15 cellular contexts compared by ENCODE assay signal in the genomic region with DNA sequence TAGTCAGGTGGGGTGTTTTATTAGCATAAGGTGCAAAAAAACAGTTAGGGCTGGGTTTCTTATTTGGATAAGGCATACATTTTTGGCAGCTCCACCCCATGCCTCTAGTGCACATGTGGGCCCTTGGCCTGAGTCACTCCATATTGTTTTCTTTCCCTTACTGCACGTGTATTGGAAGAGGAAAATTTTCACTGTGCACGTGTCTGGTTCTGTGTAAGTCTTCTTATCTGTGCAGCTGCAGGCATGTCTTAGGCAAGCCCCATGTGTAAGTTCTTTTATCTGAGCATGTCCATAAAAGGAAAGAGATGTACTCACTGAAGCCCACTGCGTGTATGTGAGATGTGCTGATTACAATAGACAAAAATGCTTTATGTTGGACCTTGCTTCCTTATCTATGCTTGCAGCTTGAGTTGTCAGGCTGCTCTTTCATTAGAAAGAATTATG.
DNase-seq lines count a peak whose midpoint lies in the region; ATAC-seq and TF ChIP-seq lines count a peak whose summit lies in the region.
"Had no signal": no experiment of that assay in that cellular context is flagged by ENCODE, and none has a peak within 500 bp of the region (broad histone marks: within the 10 kb centered on the region; RNA-seq: fewer than 3 reads in every experiment).

No MANE protein-coding gene starts in this region.

- H3K4me1 ChIP-seq in CD8-positive, alpha-beta memory T cell (ENCODE audit: insufficient read depth, low read length), result no peaks in the 10 kb centered on the region
- no peaks in the 10 kb centered on the region for H3K4me1 ChIP-seq in mesenchymal stem cell (ENCODE audit: control insufficient read depth, insufficient read depth, low read depth, low read length)
- H3K4me1 ChIP-seq: BLaER1 had no signal

- H3K4me2 ChIP-seq in mesenchymal stem cell (ENCODE audit: low read length, poor library complexity, severe bottlenecking), result no peak overlapping the region
- H3K4me2 ChIP-seq: BLaER1 had no signal

- no peaks in the 10 kb centered on the region for H3K27me3 Mint-ChIP-seq in CD8-positive, alpha-beta memory T cell
- no peaks in the 10 kb centered on the region for H3K27me3 Mint-ChIP-seq in activated T-helper 17 cell treated with anti-CD3 and anti-CD28 coated beads, Interleukin-2, amount 50 U/mL, for 72 hours

- TF ChIP-seq CTCF in cardiac fibroblast (IDR thresholded peaks at IDR 0.05; ENCODE audit: low read depth, low read length), result no peak

- H3K4me1 Mint-ChIP-seq in CD8-positive, alpha-beta memory T cell, result no peaks in the 10 kb centered on the region
- no peaks in the 10 kb centered on the region for H3K4me1 Mint-ChIP-seq in activated T-helper 17 cell treated with anti-CD3 and anti-CD28 coated beads, Interleukin-2, amount 50 U/mL, for 72 hours

- peak overlapping the region; percentile 2 for H3K27ac ChIP-seq in CD8-positive, alpha-beta memory T cell (ENCODE audit: low read depth, low read length)
- H3K27ac ChIP-seq in mesenchymal stem cell (ENCODE audit: low read length, poor library complexity, severe bottlenecking), result no peak overlapping the region
- H3K27ac ChIP-seq: BLaER1 had no signal

- CTCF ChIA-PET in CD8-positive, alpha-beta memory T cell (lab: Charles Lee), result no interaction called here

- no peak overlapping the region for H2BK15ac ChIP-seq in mesenchymal stem cell (ENCODE audit: low read depth, poor library complexity, severe bottlenecking)

- H3K23ac ChIP-seq in mesenchymal stem cell (ENCODE audit: low read length in 2 of 2), result no peak overlapping the region

- H3K14ac ChIP-seq in mesenchymal stem cell (ENCODE audit: low read length in 2 of 2), result no peak overlapping the region

- no peak overlapping the region for H3K4me3 ChIP-seq in CD8-positive, alpha-beta memory T cell (ENCODE audit: low read length)
- H3K4me3 ChIP-seq in cardiac fibroblast (replicated peaks in 1 of 2; ENCODE audit: low read depth in 2 of 2, low read length in 2 of 2) (no peak overlapping the region), mesenchymal stem cell (ENCODE audit: insufficient read depth in 1 of 2, low read depth in 1 of 2, low read length in 2 of 2) (no peak overlapping the region)
- H3K4me3 ChIP-seq: BLaER1 had no signal

- H2BK5ac ChIP-seq in mesenchymal stem cell (ENCODE audit: low read depth, low read length, poor library complexity, severe bottlenecking), result no peak overlapping the region

- H2AFZ ChIP-seq in mesenchymal stem cell (ENCODE audit: low read depth, low read length), result no peak overlapping the region

- no peak overlapping the region for H2AK5ac ChIP-seq in mesenchymal stem cell (ENCODE audit: low read length, severe bottlenecking)

- H3K9me3 Mint-ChIP-seq in CD8-positive, alpha-beta memory T cell, result peaks cover 5 to 48% (median 24%) of the 10 kb centered on the region in 5 donors
- peaks cover 4% of the 10 kb centered on the region for H3K9me3 Mint-ChIP-seq in activated T-helper 17 cell treated with anti-CD3 and anti-CD28 coated beads, Interleukin-2, amount 50 U/mL, for 72 hours

- H3K36me3 ChIP-seq in CD8-positive, alpha-beta memory T cell (ENCODE audit: insufficient read depth, low read length), result no peaks in the 10 kb centered on the region
- no peaks in the 10 kb centered on the region for H3K36me3 ChIP-seq in mesenchymal stem cell (ENCODE audit: control insufficient read depth in 1 of 2, insufficient read depth in 2 of 2, low read depth in 1 of 2, low read length in 2 of 2)
- H3K36me3 ChIP-seq: BLaER1 had no signal

- no peaks in the 10 kb centered on the region for H3K79me1 ChIP-seq in mesenchymal stem cell (replicated peaks; ENCODE audit: low read length, poor library complexity, severe bottlenecking)

- ATAC-seq in SK-N-SH treated with all-trans-retinoic acid at 6 μM for 48 hours, result no peak
- ATAC-seq in activated T-helper 17 cell treated with anti-CD3 and anti-CD28 coated beads, Interleukin-2, amount 50 U/mL, for 72 hours (replicated peaks), result no peak

- no peak for DNase-seq in CD8-positive, alpha-beta memory T cell
- peak; percentile 91 for DNase-seq in OCI-M1 (lab: John Stamatoyannopoulos, UW)
- DNase-seq in cardiac fibroblast (ENCODE audit: low read depth in 2 of 2), result peak; percentile 42 to 65
- DNase-seq in mesenchymal stem cell, result peak; percentile 77
- DNase-seq in MV-4-11 (lab: John Stamatoyannopoulos, UW), result no peak
- no peak for DNase-seq in AG08396 (ENCODE audit: low spot score)
- DNase-seq: DMS 273 treated with DMSO at 0.1 percent for 48 hours, Kasumi-1, NCI-H1417, NCI-H1930, NCI-H510A treated with DMSO at 0.1 percent for 48 hours, SHP77 treated with DMSO at 0.1 percent for 48 hours had no signal

- no peak overlapping the region for H4K91ac ChIP-seq in mesenchymal stem cell (ENCODE audit: low read length)

- H3K27me3 ChIP-seq in CD8-positive, alpha-beta memory T cell (ENCODE audit: insufficient read depth, low read length, poor library complexity, severe bottlenecking), result no peaks in the 10 kb centered on the region
- H3K27me3 ChIP-seq in mesenchymal stem cell (ENCODE audit: control insufficient read depth in 1 of 2, insufficient read depth in 1 of 2, low read length in 2 of 2), result no peaks in the 10 kb centered on the region
- H3K27me3 ChIP-seq: BLaER1 had no signal

- peak overlapping the region; percentile 68 for H2BK120ac ChIP-seq in mesenchymal stem cell (ENCODE audit: low read depth, low read length)

- H3K4me3 Mint-ChIP-seq in CD8-positive, alpha-beta memory T cell, result no peak overlapping the region
- H3K4me3 Mint-ChIP-seq in activated T-helper 17 cell treated with anti-CD3 and anti-CD28 coated beads, Interleukin-2, amount 50 U/mL, for 72 hours, result no peak overlapping the region

- H3K4ac ChIP-seq in mesenchymal stem cell (ENCODE audit: low read depth in 1 of 2, low read length in 2 of 2), result peak overlapping the region in 1 of 2 experiments; percentile 78

- H3K9ac ChIP-seq in mesenchymal stem cell (ENCODE audit: low read length), result no peak overlapping the region
- H3K9ac ChIP-seq: BLaER1 had no signal

- H3K9me3 ChIP-seq in CD8-positive, alpha-beta memory T cell (ENCODE audit: low read length), result peaks cover 2% of the 10 kb centered on the region
- H3K9me3 ChIP-seq in mesenchymal stem cell (ENCODE audit: control insufficient read depth, low read length), result peaks cover 29% of the 10 kb centered on the region

- no peak overlapping the region for H2BK12ac ChIP-seq in mesenchymal stem cell (ENCODE audit: low read length in 2 of 2)

- no peak overlapping the region for H4K8ac ChIP-seq in mesenchymal stem cell (ENCODE audit: low read length)

- H3K36me3 Mint-ChIP-seq in CD8-positive, alpha-beta memory T cell, result no peaks in the 10 kb centered on the region
- no peaks in the 10 kb centered on the region for H3K36me3 Mint-ChIP-seq in activated T-helper 17 cell treated with anti-CD3 and anti-CD28 coated beads, Interleukin-2, amount 50 U/mL, for 72 hours (ENCODE audit: low read depth)

- WGBS in mesenchymal stem cell, result 37% methylated on average over 3 of the region's 3 CpGs

- peak overlapping the region; percentile 38 to 77 for H3K18ac ChIP-seq in mesenchymal stem cell (ENCODE audit: low read depth in 1 of 2, low read length in 2 of 2)

- no peak overlapping the region for H3K27ac Mint-ChIP-seq in CD8-positive, alpha-beta memory T cell
- no peak overlapping the region for H3K27ac Mint-ChIP-seq in activated T-helper 17 cell treated with anti-CD3 and anti-CD28 coated beads, Interleukin-2, amount 50 U/mL, for 72 hours

- POLR2A ChIA-PET in CD8-positive, alpha-beta memory T cell (lab: Charles Lee), result no interaction called here

TF ChIP-seq in SK-N-SH treated with all-trans-retinoic acid at 6 μM for 48 hours, 23 proteins besides CTCF, POLR2A, EP300 and RAD21 (continues in another document):
- TF ChIP-seq ESRRG (CRISPR knock-in tag; IDR thresholded peaks at IDR 0.05), result no peak
- TF ChIP-seq ZFP3 (CRISPR knock-in tag; IDR thresholded peaks at IDR 0.05), result no peak
- TF ChIP-seq, protein P1, sequence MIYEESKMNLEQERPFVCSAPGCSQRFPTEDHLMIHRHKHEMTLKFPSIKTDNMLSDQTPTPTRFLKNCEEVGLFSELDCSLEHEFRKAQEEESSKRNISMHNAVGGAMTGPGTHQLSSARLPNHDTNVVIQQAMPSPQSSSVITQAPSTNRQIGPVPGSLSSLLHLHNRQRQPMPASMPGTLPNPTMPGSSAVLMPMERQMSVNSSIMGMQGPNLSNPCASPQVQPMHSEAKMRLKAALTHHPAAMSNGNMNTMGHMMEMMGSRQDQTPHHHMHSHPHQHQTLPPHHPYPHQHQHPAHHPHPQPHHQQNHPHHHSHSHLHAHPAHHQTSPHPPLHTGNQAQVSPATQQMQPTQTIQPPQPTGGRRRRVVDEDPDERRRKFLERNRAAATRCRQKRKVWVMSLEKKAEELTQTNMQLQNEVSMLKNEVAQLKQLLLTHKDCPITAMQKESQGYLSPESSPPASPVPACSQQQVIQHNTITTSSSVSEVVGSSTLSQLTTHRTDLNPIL (CRISPR knock-in tag; IDR thresholded peaks at IDR 0.05; ENCODE audit: low read depth), result no peak
- no peak for TF ChIP-seq ZC3H10 (CRISPR knock-in tag; IDR thresholded peaks at IDR 0.05)
- no peak for TF ChIP-seq ZNF70 (CRISPR knock-in tag; IDR thresholded peaks at IDR 0.05)
- TF ChIP-seq SNAI2 (CRISPR knock-in tag; IDR thresholded peaks at IDR 0.05), result no peak
- TF ChIP-seq, protein P2, sequence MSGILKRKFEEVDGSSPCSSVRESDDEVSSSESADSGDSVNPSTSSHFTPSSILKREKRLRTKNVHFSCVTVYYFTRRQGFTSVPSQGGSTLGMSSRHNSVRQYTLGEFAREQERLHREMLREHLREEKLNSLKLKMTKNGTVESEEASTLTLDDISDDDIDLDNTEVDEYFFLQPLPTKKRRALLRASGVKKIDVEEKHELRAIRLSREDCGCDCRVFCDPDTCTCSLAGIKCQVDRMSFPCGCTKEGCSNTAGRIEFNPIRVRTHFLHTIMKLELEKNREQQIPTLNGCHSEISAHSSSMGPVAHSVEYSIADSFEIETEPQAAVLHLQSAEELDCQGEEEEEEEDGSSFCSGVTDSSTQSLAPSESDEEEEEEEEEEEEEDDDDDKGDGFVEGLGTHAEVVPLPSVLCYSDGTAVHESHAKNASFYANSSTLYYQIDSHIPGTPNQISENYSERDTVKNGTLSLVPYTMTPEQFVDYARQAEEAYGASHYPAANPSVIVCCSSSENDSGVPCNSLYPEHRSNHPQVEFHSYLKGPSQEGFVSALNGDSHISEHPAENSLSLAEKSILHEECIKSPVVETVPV (CRISPR knock-in tag; IDR thresholded peaks at IDR 0.05), result no peak

Comparison
In these comparisons a context has a peak if more than half of its experiments do, and no peak if none do; other contexts are left out.
1. DNase-seq: peak in OCI-M1 (single experiment), cardiac fibroblast (2 of 2) and mesenchymal stem cell (single experiment); none in CD8-positive, alpha-beta memory T cell (0 of 5), MV-4-11 (single experiment) and AG08396 (single experiment).